ENCODE assay signal across 1 cellular context in the genomic region with DNA sequence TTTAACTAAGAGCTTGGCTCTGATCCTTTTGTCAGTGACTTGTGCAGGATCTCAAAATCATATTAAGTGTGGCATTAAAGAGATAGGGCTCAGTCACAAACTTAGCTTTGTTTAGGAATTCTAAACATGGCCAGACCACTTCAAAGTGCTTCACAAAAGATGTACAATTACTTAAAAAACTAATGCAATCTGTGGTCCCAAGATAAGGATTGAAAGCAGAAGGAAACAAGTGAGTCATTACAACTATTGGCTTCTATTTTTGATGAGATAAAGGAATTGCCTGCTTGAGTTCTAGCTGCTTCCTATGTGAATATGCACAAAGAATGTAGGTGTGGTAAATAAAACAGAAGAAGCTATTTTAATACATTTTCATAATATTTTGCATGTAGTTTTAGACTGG.
TF ChIP-seq lines count a peak whose summit lies in the region.

No MANE protein-coding gene starts in this region.

TF ChIP-seq in K562, 482 proteins besides CTCF, POLR2A, EP300 and RAD21 (continued from another document):
- TF ChIP-seq, protein P1, sequence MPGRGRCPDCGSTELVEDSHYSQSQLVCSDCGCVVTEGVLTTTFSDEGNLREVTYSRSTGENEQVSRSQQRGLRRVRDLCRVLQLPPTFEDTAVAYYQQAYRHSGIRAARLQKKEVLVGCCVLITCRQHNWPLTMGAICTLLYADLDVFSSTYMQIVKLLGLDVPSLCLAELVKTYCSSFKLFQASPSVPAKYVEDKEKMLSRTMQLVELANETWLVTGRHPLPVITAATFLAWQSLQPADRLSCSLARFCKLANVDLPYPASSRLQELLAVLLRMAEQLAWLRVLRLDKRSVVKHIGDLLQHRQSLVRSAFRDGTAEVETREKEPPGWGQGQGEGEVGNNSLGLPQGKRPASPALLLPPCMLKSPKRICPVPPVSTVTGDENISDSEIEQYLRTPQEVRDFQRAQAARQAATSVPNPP (IDR thresholded peaks at IDR 0.05; ENCODE audit: borderline replicate concordance, insufficient read depth, insufficient read length), result no peak
- TF ChIP-seq ARNT (IDR thresholded peaks at IDR 0.05) (peak in 1 of 2 experiments; percentile 55; a peak in 1 of 4 replicates), MTA1 (IDR thresholded peaks at IDR 0.05; ENCODE audit: borderline replicate concordance) (peak; percentile 46; the same call in 1 of the 2 replicates), NFE2 (IDR thresholded peaks at IDR 0.05; ENCODE audit: low read depth) (peak; percentile 47), TCF7 (IDR thresholded peaks at IDR 0.05; ENCODE audit: borderline replicate concordance) (peak; percentile 100), TCF7L2 (IDR thresholded peaks at IDR 0.05; ENCODE audit: low read depth, low read length) (peak; percentile 83), POLR2AphosphoS5 (IDR thresholded peaks at IDR 0.05; ENCODE audit: control insufficient read depth, insufficient read depth, low read depth, low read length) (0 out of 2 replicates have a peak, but pooled peaks have one; percentile 36), JUN (IDR thresholded peaks at IDR 0.05; ENCODE audit: borderline replicate concordance, low read depth, low read length) (peak; percentile 88), JUN (CRISPR knock-in tag; IDR thresholded peaks at IDR 0.05; ENCODE audit: borderline replicate concordance) (no peak), DACH1 (IDR thresholded peaks at IDR 0.05; ENCODE audit: partially characterized antibody) (peak; percentile 90), POLR2H (tag; IDR thresholded peaks at IDR 0.05; ENCODE audit: low read depth) (0 out of 2 replicates have a peak, but pooled peaks have one; percentile 28), NCOR1 (IDR thresholded peaks at IDR 0.05) (peak; percentile 79), DNMT1 (IDR thresholded peaks at IDR 0.05) (no peak), ZNF175 (CRISPR knock-in tag; IDR thresholded peaks at IDR 0.05; ENCODE audit: low read depth) (0 out of 2 replicates have a peak, but pooled peaks have one; percentile 28), GATAD2B (IDR thresholded peaks at IDR 0.05; ENCODE audit: borderline replicate concordance) (peak; percentile 63), BDP1 (IDR thresholded peaks at IDR 0.05; ENCODE audit: insufficient read depth, insufficient read length) (no peak), PRPF4 (IDR thresholded peaks at IDR 0.05; ENCODE audit: insufficient read depth, low read depth, low read length, poor library complexity, severe bottlenecking) (no peak), MTA2 (IDR thresholded peaks at IDR 0.05; ENCODE audit: low read depth) (peak; percentile 88), ZNF174 (CRISPR knock-in tag; IDR thresholded peaks at IDR 0.05) (no peak), SMARCE1 (IDR thresholded peaks at IDR 0.05) (peak; percentile 96), ESRRA (IDR thresholded peaks at IDR 0.05; ENCODE audit: borderline replicate concordance, low read depth) (peak; percentile 35; the same call in 1 of the 2 replicates), NBN (IDR thresholded peaks at IDR 0.05; ENCODE audit: low read depth) (peak; percentile 74; the same call in 1 of the 2 replicates), SMARCC2 (IDR thresholded peaks at IDR 0.05; ENCODE audit: low read depth) (peak; percentile 87), TAL1 (IDR thresholded peaks at IDR 0.05) (peak; percentile 85), SMAD4 (CRISPR knock-in tag; conservative IDR thresholded peaks at IDR 0.05) (peak; percentile 49; the same call in 1 of the 2 replicates), ATF7 (IDR thresholded peaks at IDR 0.05) (peak; percentile 38; the same call in 1 of the 2 replicates), ZNF212 (CRISPR knock-in tag; IDR thresholded peaks at IDR 0.05) (no peak), EGR1 (conservative IDR thresholded peaks at IDR 0.05) (peak; percentile 20; the same call in 1 of the 2 replicates), RBM34 (IDR thresholded peaks at IDR 0.05; ENCODE audit: borderline replicate concordance, insufficient read depth, low read length) (no peak), RNF2 (IDR thresholded peaks at IDR 0.05) (0 out of 2 replicates have a peak, but pooled peaks have one; percentile 38)
- TF ChIP-seq, protein P2, sequence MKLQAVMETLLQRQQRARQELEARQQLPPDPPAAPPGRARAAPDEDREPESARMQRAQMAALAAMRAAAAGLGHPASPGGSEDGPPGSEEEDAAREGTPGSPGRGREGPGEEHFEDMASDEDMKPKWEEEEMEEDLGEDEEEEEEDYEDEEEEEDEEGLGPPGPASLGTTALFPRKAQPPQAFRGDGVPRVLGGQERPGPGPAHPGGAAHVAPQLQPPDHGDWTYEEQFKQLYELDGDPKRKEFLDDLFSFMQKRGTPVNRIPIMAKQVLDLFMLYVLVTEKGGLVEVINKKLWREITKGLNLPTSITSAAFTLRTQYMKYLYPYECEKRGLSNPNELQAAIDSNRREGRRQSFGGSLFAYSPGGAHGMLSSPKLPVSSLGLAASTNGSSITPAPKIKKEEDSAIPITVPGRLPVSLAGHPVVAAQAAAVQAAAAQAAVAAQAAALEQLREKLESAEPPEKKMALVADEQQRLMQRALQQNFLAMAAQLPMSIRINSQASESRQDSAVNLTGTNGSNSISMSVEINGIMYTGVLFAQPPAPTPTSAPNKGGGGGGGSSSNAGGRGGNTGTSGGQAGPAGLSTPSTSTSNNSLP (IDR thresholded peaks at IDR 0.05; ENCODE audit: borderline replicate concordance, low read depth, low read length), result peak; percentile 47; the same call in 1 of the 2 replicates
- TF ChIP-seq, protein P3, sequence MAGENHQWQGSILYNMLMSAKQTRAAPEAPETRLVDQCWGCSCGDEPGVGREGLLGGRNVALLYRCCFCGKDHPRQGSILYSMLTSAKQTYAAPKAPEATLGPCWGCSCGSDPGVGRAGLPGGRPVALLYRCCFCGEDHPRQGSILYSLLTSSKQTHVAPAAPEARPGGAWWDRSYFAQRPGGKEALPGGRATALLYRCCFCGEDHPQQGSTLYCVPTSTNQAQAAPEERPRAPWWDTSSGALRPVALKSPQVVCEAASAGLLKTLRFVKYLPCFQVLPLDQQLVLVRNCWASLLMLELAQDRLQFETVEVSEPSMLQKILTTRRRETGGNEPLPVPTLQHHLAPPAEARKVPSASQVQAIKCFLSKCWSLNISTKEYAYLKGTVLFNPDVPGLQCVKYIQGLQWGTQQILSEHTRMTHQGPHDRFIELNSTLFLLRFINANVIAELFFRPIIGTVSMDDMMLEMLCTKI (IDR thresholded peaks at IDR 0.05; ENCODE audit: partially characterized antibody), result no peak
- TF ChIP-seq, protein P4, sequence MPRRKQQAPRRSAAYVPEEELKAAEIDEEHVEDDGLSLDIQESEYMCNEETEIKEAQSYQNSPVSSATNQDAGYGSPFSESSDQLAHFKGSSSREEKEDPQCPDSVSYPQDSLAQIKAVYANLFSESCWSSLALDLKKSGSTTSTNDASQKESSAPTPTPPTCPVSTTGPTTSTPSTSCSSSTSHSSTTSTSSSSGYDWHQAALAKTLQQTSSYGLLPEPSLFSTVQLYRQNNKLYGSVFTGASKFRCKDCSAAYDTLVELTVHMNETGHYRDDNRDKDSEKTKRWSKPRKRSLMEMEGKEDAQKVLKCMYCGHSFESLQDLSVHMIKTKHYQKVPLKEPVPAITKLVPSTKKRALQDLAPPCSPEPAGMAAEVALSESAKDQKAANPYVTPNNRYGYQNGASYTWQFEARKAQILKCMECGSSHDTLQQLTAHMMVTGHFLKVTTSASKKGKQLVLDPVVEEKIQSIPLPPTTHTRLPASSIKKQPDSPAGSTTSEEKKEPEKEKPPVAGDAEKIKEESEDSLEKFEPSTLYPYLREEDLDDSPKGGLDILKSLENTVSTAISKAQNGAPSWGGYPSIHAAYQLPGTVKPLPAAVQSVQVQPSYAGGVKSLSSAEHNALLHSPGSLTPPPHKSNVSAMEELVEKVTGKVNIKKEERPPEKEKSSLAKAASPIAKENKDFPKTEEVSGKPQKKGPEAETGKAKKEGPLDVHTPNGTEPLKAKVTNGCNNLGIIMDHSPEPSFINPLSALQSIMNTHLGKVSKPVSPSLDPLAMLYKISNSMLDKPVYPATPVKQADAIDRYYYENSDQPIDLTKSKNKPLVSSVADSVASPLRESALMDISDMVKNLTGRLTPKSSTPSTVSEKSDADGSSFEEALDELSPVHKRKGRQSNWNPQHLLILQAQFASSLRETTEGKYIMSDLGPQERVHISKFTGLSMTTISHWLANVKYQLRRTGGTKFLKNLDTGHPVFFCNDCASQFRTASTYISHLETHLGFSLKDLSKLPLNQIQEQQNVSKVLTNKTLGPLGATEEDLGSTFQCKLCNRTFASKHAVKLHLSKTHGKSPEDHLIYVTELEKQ (CRISPR knock-in tag; IDR thresholded peaks at IDR 0.05), result no peak
- TF ChIP-seq, protein P5, sequence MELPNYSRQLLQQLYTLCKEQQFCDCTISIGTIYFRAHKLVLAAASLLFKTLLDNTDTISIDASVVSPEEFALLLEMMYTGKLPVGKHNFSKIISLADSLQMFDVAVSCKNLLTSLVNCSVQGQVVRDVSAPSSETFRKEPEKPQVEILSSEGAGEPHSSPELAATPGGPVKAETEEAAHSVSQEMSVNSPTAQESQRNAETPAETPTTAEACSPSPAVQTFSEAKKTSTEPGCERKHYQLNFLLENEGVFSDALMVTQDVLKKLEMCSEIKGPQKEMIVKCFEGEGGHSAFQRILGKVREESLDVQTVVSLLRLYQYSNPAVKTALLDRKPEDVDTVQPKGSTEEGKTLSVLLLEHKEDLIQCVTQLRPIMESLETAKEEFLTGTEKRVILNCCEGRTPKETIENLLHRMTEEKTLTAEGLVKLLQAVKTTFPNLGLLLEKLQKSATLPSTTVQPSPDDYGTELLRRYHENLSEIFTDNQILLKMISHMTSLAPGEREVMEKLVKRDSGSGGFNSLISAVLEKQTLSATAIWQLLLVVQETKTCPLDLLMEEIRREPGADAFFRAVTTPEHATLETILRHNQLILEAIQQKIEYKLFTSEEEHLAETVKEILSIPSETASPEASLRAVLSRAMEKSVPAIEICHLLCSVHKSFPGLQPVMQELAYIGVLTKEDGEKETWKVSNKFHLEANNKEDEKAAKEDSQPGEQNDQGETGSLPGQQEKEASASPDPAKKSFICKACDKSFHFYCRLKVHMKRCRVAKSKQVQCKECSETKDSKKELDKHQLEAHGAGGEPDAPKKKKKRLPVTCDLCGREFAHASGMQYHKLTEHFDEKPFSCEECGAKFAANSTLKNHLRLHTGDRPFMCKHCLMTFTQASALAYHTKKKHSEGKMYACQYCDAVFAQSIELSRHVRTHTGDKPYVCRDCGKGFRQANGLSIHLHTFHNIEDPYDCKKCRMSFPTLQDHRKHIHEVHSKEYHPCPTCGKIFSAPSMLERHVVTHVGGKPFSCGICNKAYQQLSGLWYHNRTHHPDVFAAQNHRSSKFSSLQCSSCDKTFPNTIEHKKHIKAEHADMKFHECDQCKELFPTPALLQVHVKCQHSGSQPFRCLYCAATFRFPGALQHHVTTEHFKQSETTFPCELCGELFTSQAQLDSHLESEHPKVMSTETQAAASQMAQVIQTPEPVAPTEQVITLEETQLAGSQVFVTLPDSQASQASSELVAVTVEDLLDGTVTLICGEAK (IDR thresholded peaks at IDR 0.05), result no peak
- TF ChIP-seq, protein P5 (CRISPR knock-in tag; IDR thresholded peaks at IDR 0.05), result no peak
- TF ChIP-seq, protein P6, sequence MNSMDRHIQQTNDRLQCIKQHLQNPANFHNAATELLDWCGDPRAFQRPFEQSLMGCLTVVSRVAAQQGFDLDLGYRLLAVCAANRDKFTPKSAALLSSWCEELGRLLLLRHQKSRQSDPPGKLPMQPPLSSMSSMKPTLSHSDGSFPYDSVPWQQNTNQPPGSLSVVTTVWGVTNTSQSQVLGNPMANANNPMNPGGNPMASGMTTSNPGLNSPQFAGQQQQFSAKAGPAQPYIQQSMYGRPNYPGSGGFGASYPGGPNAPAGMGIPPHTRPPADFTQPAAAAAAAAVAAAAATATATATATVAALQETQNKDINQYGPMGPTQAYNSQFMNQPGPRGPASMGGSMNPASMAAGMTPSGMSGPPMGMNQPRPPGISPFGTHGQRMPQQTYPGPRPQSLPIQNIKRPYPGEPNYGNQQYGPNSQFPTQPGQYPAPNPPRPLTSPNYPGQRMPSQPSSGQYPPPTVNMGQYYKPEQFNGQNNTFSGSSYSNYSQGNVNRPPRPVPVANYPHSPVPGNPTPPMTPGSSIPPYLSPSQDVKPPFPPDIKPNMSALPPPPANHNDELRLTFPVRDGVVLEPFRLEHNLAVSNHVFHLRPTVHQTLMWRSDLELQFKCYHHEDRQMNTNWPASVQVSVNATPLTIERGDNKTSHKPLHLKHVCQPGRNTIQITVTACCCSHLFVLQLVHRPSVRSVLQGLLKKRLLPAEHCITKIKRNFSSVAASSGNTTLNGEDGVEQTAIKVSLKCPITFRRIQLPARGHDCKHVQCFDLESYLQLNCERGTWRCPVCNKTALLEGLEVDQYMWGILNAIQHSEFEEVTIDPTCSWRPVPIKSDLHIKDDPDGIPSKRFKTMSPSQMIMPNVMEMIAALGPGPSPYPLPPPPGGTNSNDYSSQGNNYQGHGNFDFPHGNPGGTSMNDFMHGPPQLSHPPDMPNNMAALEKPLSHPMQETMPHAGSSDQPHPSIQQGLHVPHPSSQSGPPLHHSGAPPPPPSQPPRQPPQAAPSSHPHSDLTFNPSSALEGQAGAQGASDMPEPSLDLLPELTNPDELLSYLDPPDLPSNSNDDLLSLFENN (IDR thresholded peaks at IDR 0.05; ENCODE audit: low read depth in 2 of 2, low read length in 2 of 2), result peak in 1 of 2 experiments; percentile 70; a peak in 2 of 4 replicates
